Comparison of ENCODE assay signal across 28 cellular contexts in genomic region chr19:35512831-35513230, GRCh38. TPM values are rescaled to one million over a fixed set of nuclear protein-coding genes. Genes with fewer than 3 reads are reported as not detected.
"Had no signal": no experiment of that assay in that cellular context is flagged by ENCODE, and none has a peak within 500 bp of the region (broad histone marks: within the 10 kb centered on the region; RNA-seq: fewer than 3 reads in every experiment).

No MANE protein-coding gene starts in this region.

- DNase-seq: activated effector memory CD4-positive, alpha-beta T cell treated with Interleukin-2 at 50 U/mL for 16 hours; activated naive CD4-positive, alpha-beta T cell treated with Interleukin-2 at 50 U/mL for 16 hours; adrenal gland; aorta; cortex of kidney; effector memory CD8-positive, alpha-beta T cell; heart left ventricle; immature natural killer cell; kidney; left colon; midbrain; ovary; right lobe of liver; small intestine; stimulated activated CD4-positive, alpha-beta T cell treated with anti-CD3 and anti-CD28 coated beads, Interleukin-4, amount 100 ng/mL, for 24 hours; T-helper 2 cell; trophoblast cell had no signal

- FAIRE-seq: kidney, small intestine, urothelium cell line had no signal

- H3K27ac ChIP-seq: adrenal gland, brain microvascular endothelial cell, heart left ventricle, neutrophil, ovary, right lobe of liver, thoracic aorta had no signal

- H3K9me3 ChIP-seq: adrenal gland, heart left ventricle, neutrophil, ovary, right lobe of liver, thoracic aorta had no signal

- H3K36me3 ChIP-seq: adrenal gland, brain microvascular endothelial cell, heart left ventricle, neutrophil, ovary, right lobe of liver, thoracic aorta had no signal

- H3K4me3 ChIP-seq: adrenal gland, heart left ventricle, ovary, right lobe of liver, thoracic aorta had no signal

- H3K27me3 ChIP-seq: ovary, right lobe of liver had no signal

RNA-seq across cellular contexts. Expression of gene SBSN, which starts 15.3 kb away (rescaled TPM):
- total RNA-seq: adrenal gland, aorta, cardiac septum, heart left ventricle, kidney, left colon, liver, ovary, subcutaneous adipose tissue had no signal
- polyA plus RNA-seq: heart left ventricle, immature natural killer cell, liver, ovary had no signal

RNA-seq across cellular contexts. Expression of gene GAPDHS, which starts 20.4 kb away (rescaled TPM):
- total RNA-seq: adrenal gland, aorta, cardiac septum, chondrocyte, esophagus mucosa, heart left ventricle, kidney, left colon, liver, ovary, progenitor cell of endocrine pancreas, renal cortical epithelial cell, right lobe of liver, subcutaneous adipose tissue, thoracic aorta had no signal
- polyA plus RNA-seq: adrenal gland, aorta, heart left ventricle, immature natural killer cell, liver, ovary, small intestine had no signal

RNA-seq across cellular contexts. Expression of gene KRTDAP, which starts 22.6 kb away (rescaled TPM):
- total RNA-seq: adrenal gland, aorta, cardiac septum, chondrocyte, heart left ventricle, kidney, left colon, liver, renal cortical epithelial cell, right lobe of liver, subcutaneous adipose tissue had no signal
- polyA plus RNA-seq: adrenal gland, aorta, heart left ventricle, immature natural killer cell, liver, ovary, small intestine had no signal
